In the genomic region with DNA sequence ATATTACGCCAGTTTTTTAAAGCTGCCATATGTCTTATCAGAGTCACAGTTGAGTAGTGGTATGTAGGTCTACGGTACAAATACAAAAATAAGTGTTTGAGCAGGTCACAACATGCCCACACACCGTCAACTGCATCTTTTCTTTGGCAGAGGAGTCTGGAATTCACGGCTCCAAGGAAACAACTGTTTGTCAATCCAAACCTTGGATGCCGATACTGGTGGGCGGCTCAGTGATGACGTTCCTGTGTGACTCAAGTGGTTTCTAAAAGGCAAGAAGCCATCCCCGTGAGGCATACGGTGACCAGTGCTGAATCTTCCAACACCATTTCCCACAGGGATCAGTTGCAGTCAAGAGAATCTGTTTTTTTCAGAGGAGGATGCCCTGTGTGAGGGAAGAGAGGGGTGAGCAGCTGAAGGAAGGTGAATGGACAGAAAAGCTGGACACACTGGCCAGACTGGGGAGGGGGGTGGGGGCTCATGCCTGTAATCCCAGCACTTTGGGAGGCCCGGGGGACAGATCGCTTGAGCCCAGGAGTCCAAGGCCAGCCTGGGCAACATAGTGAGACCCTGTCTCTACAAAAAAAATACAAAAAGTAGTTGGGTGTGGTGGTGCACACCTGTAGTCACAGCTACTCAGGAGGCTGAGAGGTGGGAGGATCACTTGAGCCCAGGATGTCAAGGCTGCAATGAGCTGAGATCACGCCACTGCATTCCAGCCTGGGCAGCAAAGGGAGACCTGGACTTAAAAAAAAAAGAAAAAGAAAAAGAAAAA, we compare ENCODE assay signal across 12 cellular contexts. TPM values are rescaled to one million over a fixed set of nuclear protein-coding genes. Genes with fewer than 3 reads are reported as not detected.
DNase-seq lines count a peak whose midpoint lies in the region; ATAC-seq and TF ChIP-seq lines count a peak whose summit lies in the region.
"Had no signal": no experiment of that assay in that cellular context is flagged by ENCODE, and none has a peak within 500 bp of the region (broad histone marks: within the 10 kb centered on the region; RNA-seq: fewer than 3 reads in every experiment).

No MANE protein-coding gene starts in this region.

- no peaks in the 10 kb centered on the region for H3K27me3 ChIP-seq in MG63
- H3K27me3 ChIP-seq in psoas muscle (ENCODE audit: insufficient read depth in 3 of 3, low read length in 2 of 3) = no peaks in the 10 kb centered on the region
- H3K27me3 ChIP-seq in endodermal cell (ENCODE audit: control insufficient read depth, insufficient read depth, low read length, poor library complexity, severe bottlenecking) = peaks cover under 1% of the 10 kb centered on the region
- H3K27me3 ChIP-seq: hepatocyte had no signal

- H3K36me3 ChIP-seq in MG63 (no peaks in the 10 kb centered on the region), psoas muscle (ENCODE audit: insufficient read depth in 1 of 2, low read depth in 1 of 2) (no peaks in the 10 kb centered on the region), endodermal cell (ENCODE audit: control insufficient read depth, insufficient read depth, low read length) (no peaks in the 10 kb centered on the region)
- H3K36me3 ChIP-seq: spleen had no signal

- H3K4me1 ChIP-seq in psoas muscle (peaks cover 7% of the 10 kb centered on the region), endodermal cell (ENCODE audit: control insufficient read depth, insufficient read depth, low read length) (no peaks in the 10 kb centered on the region)
- H3K4me1 ChIP-seq: spleen had no signal

- no peak for TF ChIP-seq CTCF in psoas muscle (IDR thresholded peaks at IDR 0.05)
- no peak for TF ChIP-seq CTCF in endodermal cell (conservative IDR thresholded peaks at IDR 0.05)

- H3K4me3 ChIP-seq in MG63 (no peak overlapping the region), psoas muscle (no peak overlapping the region), endodermal cell (ENCODE audit: low read length) (no peak overlapping the region)
- H3K4me3 ChIP-seq: hepatocyte, spleen had no signal

- peak overlapping the region; percentile 74 for H3K27ac ChIP-seq in epithelial cell of prostate
- no peak overlapping the region for H3K27ac ChIP-seq in psoas muscle
- no peak overlapping the region for H3K27ac ChIP-seq in endodermal cell (ENCODE audit: low read depth, low read length)
- H3K27ac ChIP-seq: hepatocyte, spleen had no signal

- peak; percentile 83 to 88 (median 86) for ATAC-seq in psoas muscle
- no peak for ATAC-seq in GM19455 (IDR thresholded peaks at IDR 0.05; ENCODE audit: unreplicated experiment)
- ATAC-seq in GM21576 (IDR thresholded peaks at IDR 0.05; ENCODE audit: unreplicated experiment) = no peak
- ATAC-seq: T-cell had no signal

- WGBS in psoas muscle, 3 donors = 36 to 43% (median 39%) methylated on average over 12 of the region's 12 CpGs
- 79 to 90% methylated on average over 10 to 12 of the region's 12 CpGs for WGBS in endodermal cell (ENCODE audit: insufficient coverage in 1 of 2, insufficient read length in 1 of 2), 2 experiments

- peaks cover 17% of the 10 kb centered on the region for H3K27me3 Mint-ChIP-seq in endodermal cell (ENCODE audit: insufficient read depth)

- no peak overlapping the region for H3K9ac ChIP-seq in endodermal cell (ENCODE audit: extremely low read depth, low read length, poor library complexity, severe bottlenecking)

- H3K36me3 Mint-ChIP-seq in endodermal cell (ENCODE audit: low read depth) = no peaks in the 10 kb centered on the region
- H3K36me3 Mint-ChIP-seq: T-cell had no signal

- no peaks in the 10 kb centered on the region for H3K4me1 Mint-ChIP-seq in endodermal cell
- H3K4me1 Mint-ChIP-seq: T-cell had no signal

- peak; percentile 65 for DNase-seq in ELR (ENCODE audit: low read depth)
- DNase-seq in MG63 = peak; percentile 91
- DNase-seq in epithelial cell of prostate (ENCODE audit: low read depth, low spot score) = peak; percentile 98
- DNase-seq in psoas muscle = peak; percentile 66 to 72
- no peak for DNase-seq in cortex of kidney (lab: John Stamatoyannopoulos, UW)
- DNase-seq in endodermal cell = no peak
- DNase-seq: CD4-positive, alpha-beta T cell; spleen; T-cell had no signal

- H3K4me3 Mint-ChIP-seq in endodermal cell = no peak overlapping the region
- H3K4me3 Mint-ChIP-seq: CD4-positive, alpha-beta T cell; T-cell had no signal

- peaks cover 5% of the 10 kb centered on the region for H3K9me3 ChIP-seq in MG63
- H3K9me3 ChIP-seq in psoas muscle = no peaks in the 10 kb centered on the region
- H3K9me3 ChIP-seq in endodermal cell (ENCODE audit: control insufficient read depth, low read length) = no peaks in the 10 kb centered on the region

- intact Hi-C loops in psoas muscle (cut with DNase I) = no loop called here

- no peak overlapping the region for H3K27ac Mint-ChIP-seq in endodermal cell
- H3K27ac Mint-ChIP-seq: CD4-positive, alpha-beta T cell; T-cell had no signal

- peaks cover 5% of the 10 kb centered on the region for H3K9me3 Mint-ChIP-seq in endodermal cell
- H3K9me3 Mint-ChIP-seq: CD4-positive, alpha-beta T cell had no signal

RNA-seq across cellular contexts. Expression of a gene that starts 22.8 kb away (rescaled TPM):
- total RNA-seq in MG63 (2014; rRNA removed; shearing (Covaris generic); ENCODE audit: low replicate concordance) = 21.2 and 42.1 TPM in 2 replicates
- total RNA-seq in psoas muscle = 10 to 100 TPM; 29.9 to 54.5 (median 49.5) TPM
- polyA plus RNA-seq in psoas muscle = 10 to 100 TPM; 47.0 to 95.7 (median 60.3) TPM
- 10 to 100 TPM; 31.9 to 33.8 TPM for total RNA-seq in endodermal cell
- polyA plus RNA-seq in endodermal cell (2013, experiment 1 of 2) = 31.9 TPM
- polyA plus RNA-seq in endodermal cell (2013, experiment 2 of 2) = 27.5 TPM

RNA-seq across cellular contexts. Expression of a gene that starts 48.4 kb away (rescaled TPM):
- 4.2 and 4.5 TPM in 2 replicates for total RNA-seq in MG63 (2014; rRNA removed; shearing (Covaris generic); ENCODE audit: low replicate concordance)
- total RNA-seq in psoas muscle (10 to 100 TPM in 2 of 4 donors, 1 to 10 TPM in 2; 7.7 to 50.7 (median 11.5) TPM), endodermal cell (1 to 10 TPM; 1.8 to 2.1 TPM)
- polyA plus RNA-seq in psoas muscle = 10 to 100 TPM in 1 of 3 donors, 1 to 10 TPM in 2; 5.8 to 27.6 (median 6.8) TPM
- polyA plus RNA-seq in endodermal cell (2013, experiment 1 of 2) = 1.2 TPM
- 1.0 TPM for polyA plus RNA-seq in endodermal cell (2013, experiment 2 of 2)

Comparison
In these comparisons a context has a peak if more than half of its experiments do, and no peak if none do; other contexts are left out.
1. DNase-seq: peak in ELR (single experiment), MG63 (single experiment), epithelial cell of prostate (single experiment) and psoas muscle (2 of 2); none in cortex of kidney (single experiment) and endodermal cell (single experiment).
2. ATAC-seq: peak in psoas muscle (4 of 4); none in GM19455 (single experiment) and GM21576 (single experiment).